In the genomic region with DNA sequence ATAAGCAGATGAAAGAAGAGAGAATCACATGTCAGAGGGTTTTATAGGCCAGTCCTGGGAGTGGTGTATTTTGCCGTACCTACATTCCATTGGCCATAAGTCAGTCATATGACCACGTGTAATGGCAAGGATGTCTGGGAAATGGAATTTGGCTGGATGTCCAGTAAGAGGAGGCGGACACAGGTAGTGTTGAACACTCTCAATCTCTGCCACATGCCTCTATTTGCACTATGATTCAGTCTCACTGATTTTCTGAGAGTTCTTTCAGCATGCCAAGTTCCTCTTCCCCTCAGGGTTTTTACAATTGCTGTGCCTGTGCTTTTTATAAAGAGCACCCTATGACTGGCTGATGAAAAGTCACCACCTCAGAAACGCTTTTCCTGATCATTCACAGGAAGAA, we compare ENCODE assay signal across 25 cellular contexts.
"Had no signal": no experiment of that assay in that cellular context is flagged by ENCODE, and none has a peak within 500 bp of the region (broad histone marks: within the 10 kb centered on the region; RNA-seq: fewer than 3 reads in every experiment).

No MANE protein-coding gene starts in this region.

- H3K27ac ChIP-seq: left ventricle myocardium inferior, pancreas, prostate gland, skin epidermis, stomach, testis, thyroid gland, transverse colon, upper lobe of left lung, vagina had no signal

- DNase-seq: hypothalamus; immature natural killer cell; kidney; left ventricle myocardium inferior; naive thymus-derived CD8-positive, alpha-beta T cell; nucleus accumbens; pancreas; posterior cingulate gyrus; retina; right cardiac atrium; stimulated activated CD4-positive, alpha-beta T cell treated with anti-CD3 and anti-CD28 coated beads, Interleukin-12 subunit alpha, Interleukin-12 subunit beta, amount 100 ng/mL, for 4 hours; stimulated activated CD4-positive, alpha-beta T cell treated with anti-CD3 and anti-CD28 coated beads, Interleukin-15, amount 100 ng/mL, for 24 hours; stimulated activated CD4-positive, alpha-beta T cell treated with anti-CD3 and anti-CD28 coated beads, Interleukin-2, amount 100 ng/mL, for 24 hours; stimulated activated CD4-positive, alpha-beta T cell treated with anti-CD3 and anti-CD28 coated beads, Interleukin-4, amount 100 ng/mL, for 1 hour; stimulated activated naive B cell treated with anti-CD40 and anti-IgM and Interleukin-4, amounts not matched to agents 10 μg/mL and 1 μg/mL and 100 μg/mL, for 72 hours; stimulated activated naive CD8-positive, alpha-beta T cell treated with anti-CD3 and anti-CD28 coated beads, Interleukin-15, Interleukin-2, amounts not matched to agents 100 U/mL and 50 U/mL, for 24 hours; stomach; testis; thyroid gland; transverse colon; upper lobe of left lung had no signal

- H3K4me3 ChIP-seq: left ventricle myocardium inferior, lung, pancreas, prostate gland, skin epidermis, stomach, testis, thyroid gland, transverse colon, upper lobe of left lung, vagina had no signal
